In genomic region chr17:39573447-39574298, GRCh38 we compare ENCODE assay signal across 7 cellular contexts. TPM values are rescaled to one million over a fixed set of nuclear protein-coding genes. Genes with fewer than 3 reads are reported as not detected.
A peak's percentile ranks its signal among the peaks of the same experiment; 100 is the strongest.
DNase-seq lines count a peak whose midpoint lies in the region; ATAC-seq and TF ChIP-seq lines count a peak whose summit lies in the region.

No MANE protein-coding gene starts in this region.

- DNase-seq in GM04503 (ENCODE audit: low read depth) (peak; percentile 21), LoVo (ENCODE audit: low spot score) (peak; percentile 58), UCSD-AML1 (lab: John Stamatoyannopoulos, UW; ENCODE audit: unreplicated experiment) (peak; percentile 24)
- peak; percentile 2 for DNase-seq in stimulated activated CD8-positive, alpha-beta memory T cell treated with anti-CD3 and anti-CD28 coated beads, Interleukin-12 subunit alpha, Interleukin-12 subunit beta, amount 100 ng/mL, for 4 hours (ENCODE audit: low read depth)

- H3K4me3 ChIP-seq in duodenal mucosa (ENCODE audit: low read depth in 1 of 2, low read length in 2 of 2) (peak overlapping the region; percentile 64 to 81), liver (ENCODE audit: low read depth in 1 of 3, low read length in 3 of 3) (peak overlapping the region in 2 of 3 donors; percentile 29 to 70)

- H3K27me3 ChIP-seq in duodenal mucosa (ENCODE audit: control insufficient read depth in 1 of 2, insufficient read depth in 2 of 2, low read length in 2 of 2), result no peaks in the 10 kb centered on the region
- no peaks in the 10 kb centered on the region for H3K27me3 ChIP-seq in liver (ENCODE audit: control insufficient read depth in 4 of 4, insufficient read depth in 4 of 4, low read length in 3 of 4)

- H3K4me1 ChIP-seq in duodenal mucosa (ENCODE audit: control insufficient read depth in 1 of 2, insufficient read depth in 2 of 2, low read length in 2 of 2) (peaks cover 4 to 6% of the 10 kb centered on the region in 2 donors), liver (ENCODE audit: control insufficient read depth in 4 of 4, insufficient read depth in 4 of 4, low read length in 3 of 4) (peaks cover under 1 to 11% (median 2%) of the 10 kb centered on the region in 4 donors)

- 3% methylated on average over 66 of the region's 66 CpGs for WGBS in liver

- no peak for TF ChIP-seq CTCF in liver (IDR thresholded peaks at IDR 0.05; ENCODE audit: low read depth, low read length, missing input control)

- peaks cover 0 to 5% of the 10 kb centered on the region in 2 donors for H3K9me3 ChIP-seq in duodenal mucosa (ENCODE audit: control insufficient read depth in 1 of 2, low read length in 2 of 2)
- peaks cover 0 to 1% (median 0%) of the 10 kb centered on the region in 4 donors for H3K9me3 ChIP-seq in liver (ENCODE audit: control insufficient read depth in 4 of 4, low read length in 3 of 4)

- TF ChIP-seq RAD21 in liver (IDR thresholded peaks at IDR 0.05), result no peak

- H3K36me3 ChIP-seq in duodenal mucosa (ENCODE audit: control insufficient read depth in 1 of 2, insufficient read depth in 2 of 2, low read length in 2 of 2) (peaks cover 5 to 20% of the 10 kb centered on the region in 2 donors), liver (ENCODE audit: control insufficient read depth in 4 of 4, insufficient read depth in 3 of 4, low read depth in 1 of 4, low read length in 3 of 4) (peaks cover 0 to 10% (median 3%) of the 10 kb centered on the region in 4 donors)

- H3K27ac ChIP-seq in duodenal mucosa (ENCODE audit: low read depth, low read length) (peak overlapping the region; percentile 40), liver (ENCODE audit: low read depth in 1 of 2, low read length in 2 of 2) (peak overlapping the region; percentile 9 to 55)

- peak overlapping the region; percentile 30 to 80 for H3K9ac ChIP-seq in duodenal mucosa (ENCODE audit: low read depth in 1 of 2, low read length in 2 of 2)
- no peak overlapping the region for H3K9ac ChIP-seq in liver (ENCODE audit: low read depth in 1 of 2, low read length in 2 of 2)

- no peak for ATAC-seq in HG03139 (IDR thresholded peaks at IDR 0.05; ENCODE audit: unreplicated experiment)

TF ChIP-seq in liver, 16 proteins besides CTCF, POLR2A, EP300 and RAD21:
- TF ChIP-seq EGR1 (IDR thresholded peaks at IDR 0.05; ENCODE audit: low read depth in 2 of 2), result no peak
- TF ChIP-seq FOXA1 (IDR thresholded peaks at IDR 0.05), result no peak
- TF ChIP-seq HNF4A (conservative IDR thresholded peaks at IDR 0.05), result no peak
- TF ChIP-seq YY1 (IDR thresholded peaks at IDR 0.05), result no peak
- TF ChIP-seq SP1 (IDR thresholded peaks at IDR 0.05), result peak; percentile 15
- TF ChIP-seq TAF1 (conservative IDR thresholded peaks at IDR 0.05), result no peak
- no peak for TF ChIP-seq REST (IDR thresholded peaks at IDR 0.05)
- no peak for TF ChIP-seq NR2F2 (IDR thresholded peaks at IDR 0.05)
- no peak for TF ChIP-seq FOXA2 (IDR thresholded peaks at IDR 0.05)
- TF ChIP-seq RXRA (IDR thresholded peaks at IDR 0.05), result peak in 1 of 2 donors; percentile 33
TF ChIP-seq in liver: peak in this region for 2.

RNA-seq across cellular contexts. Expression of gene NEUROD2, which starts 34.0 kb away (rescaled TPM):
- not detected for total RNA-seq in liver
- polyA plus RNA-seq in liver, result not detected

RNA-seq across cellular contexts. Expression of gene PPP1R1B, which starts 53.1 kb away (rescaled TPM):
- under 1 TPM in 1 of 2 donors, not detected in 1; 0.14 TPM for total RNA-seq in liver
- not detected for polyA plus RNA-seq in liver

Comparison
In these comparisons a context has a peak if more than half of its experiments do, and no peak if none do; other contexts are left out.
1. DNase-seq: peak in every context shown above with its lines; median percentile 58 in LoVo; 24 in UCSD-AML1; 21 in GM04503; 2 in stimulated activated CD8-positive, alpha-beta memory T cell treated with anti-CD3 and anti-CD28 coated beads, Interleukin-12 subunit alpha, Interleukin-12 subunit beta, amount 100 ng/mL, for 4 hours.
2. H3K9ac ChIP-seq: peak in duodenal mucosa (2 of 2); none in liver (0 of 2).